8 cellular contexts compared by ENCODE assay signal in the genomic region with DNA sequence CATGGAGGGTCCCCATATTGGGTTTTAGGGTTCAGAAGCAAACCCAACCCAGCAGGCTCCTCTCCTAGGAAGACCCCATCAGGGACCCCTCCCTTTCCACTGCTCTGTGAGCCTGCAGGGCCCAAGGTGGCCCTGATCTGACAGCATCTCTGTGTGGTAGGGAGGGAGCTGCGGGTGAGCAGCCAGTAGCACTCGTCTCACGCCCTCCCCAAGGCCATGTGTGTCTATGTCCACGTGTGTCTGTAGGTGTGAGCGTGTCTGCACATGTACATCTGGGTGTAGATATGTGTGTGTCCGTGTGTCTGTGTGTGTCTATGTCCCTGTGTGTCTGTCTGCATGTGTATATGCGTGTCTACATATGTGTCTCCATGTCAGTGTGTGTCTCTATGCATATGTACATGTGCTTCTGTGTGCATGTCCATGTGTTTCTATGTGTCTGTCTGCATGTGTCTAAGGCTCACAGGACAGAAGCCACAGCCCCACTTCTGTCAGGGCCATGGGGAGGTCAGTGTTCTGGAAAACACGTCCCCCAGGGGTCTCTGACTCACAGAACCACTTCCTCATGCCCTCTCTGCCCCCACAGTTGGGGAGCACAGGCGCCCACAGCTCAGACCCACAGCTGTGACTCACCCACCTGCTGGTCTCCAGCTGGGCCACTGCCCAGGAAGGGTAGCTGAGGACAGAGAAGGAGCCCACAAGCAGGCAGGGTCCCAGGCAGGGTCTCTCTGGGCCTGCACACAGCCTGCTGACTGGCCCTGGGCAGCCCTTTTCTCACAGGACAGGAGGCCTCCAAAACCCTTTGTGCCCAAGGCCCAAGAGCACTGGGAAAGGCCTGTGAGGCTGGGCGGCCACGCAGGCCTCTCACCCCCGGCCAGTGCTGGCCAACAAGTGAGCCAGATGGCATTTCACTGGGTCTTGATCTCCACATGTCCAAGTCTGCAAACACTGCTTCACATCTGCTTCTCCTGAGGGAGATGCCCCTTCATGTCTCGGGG.
A peak's percentile ranks its signal among the peaks of the same experiment; 100 is the strongest.
DNase-seq lines count a peak whose midpoint lies in the region; TF ChIP-seq lines count a peak whose summit lies in the region.

No MANE protein-coding gene starts in this region.

- H3K27me3 Mint-ChIP-seq in Calu3 (ENCODE audit: unreplicated experiment): no peaks in the 10 kb centered on the region
- H3K27me3 Mint-ChIP-seq in osteocyte (ENCODE audit: unreplicated experiment): no peaks in the 10 kb centered on the region

- H3K4me3 Mint-ChIP-seq in Calu3 (ENCODE audit: low read depth, unreplicated experiment): peak overlapping the region; percentile 32
- peak overlapping the region; percentile 2 for H3K4me3 Mint-ChIP-seq in osteocyte (ENCODE audit: unreplicated experiment)

- DNase-seq in Calu3 (peak; percentile 84), NOMO-1 treated with dmso at 0.1 percent for 144 hours (lab: John Stamatoyannopoulos, UW; ENCODE audit: unreplicated experiment) (peak; percentile 35), epithelial cell of proximal tubule (ENCODE audit: low read depth) (peak; percentile 51), osteocyte (ENCODE audit: extremely low spot score, unreplicated experiment) (peak; percentile 91), T-helper 1 cell (no peak), NCI-H345 treated with DMSO at 0.1 percent for 48 hours (lab: John Stamatoyannopoulos, UW; ENCODE audit: unreplicated experiment) (no peak), NAMALWA (ENCODE audit: low spot score) (no peak)
- no peak for DNase-seq in stimulated activated naive CD4-positive, alpha-beta T cell (lab: John Stamatoyannopoulos, UW)

- CTCF ChIA-PET in Calu3 (lab: Charles Lee): interaction anchor here (1.8 to 2.0 kb wide), 2 partner anchors 24 to 25 kb away, joined by 4 read pairs; no protein-coding TSS in a partner anchor

- H3K27ac Mint-ChIP-seq in Calu3 (ENCODE audit: unreplicated experiment): peak overlapping the region; percentile 36
- H3K27ac Mint-ChIP-seq in osteocyte (ENCODE audit: unreplicated experiment): peak overlapping the region; percentile 90

- H3K9me3 Mint-ChIP-seq in Calu3 (ENCODE audit: low read depth, unreplicated experiment) (no peaks in the 10 kb centered on the region), osteocyte (ENCODE audit: unreplicated experiment) (no peaks in the 10 kb centered on the region)

- H3K4me3 ChIP-seq in epithelial cell of proximal tubule (ENCODE audit: low read depth, low read length): no peak overlapping the region

- BruUV-seq in Calu3 (replicated peaks; lab: Mats Ljungman, UMichigan): no TSS peak

- H3K36me3 Mint-ChIP-seq in Calu3 (ENCODE audit: insufficient read depth, unreplicated experiment): peaks cover 12% of the 10 kb centered on the region
- no peaks in the 10 kb centered on the region for H3K36me3 Mint-ChIP-seq in osteocyte (ENCODE audit: unreplicated experiment)

- intact Hi-C loops in Calu3 (cut with micrococcal nuclease; ENCODE audit: unreplicated experiment): no loop called here

- H3K4me1 Mint-ChIP-seq in Calu3 (ENCODE audit: low read depth, unreplicated experiment) (peaks cover 79% of the 10 kb centered on the region), osteocyte (ENCODE audit: unreplicated experiment) (peaks cover 82% of the 10 kb centered on the region)

- TF ChIP-seq CTCF in Calu3 (IDR thresholded peaks at IDR 0.05; ENCODE audit: unreplicated experiment) (no peak), epithelial cell of proximal tubule (conservative IDR thresholded peaks at IDR 0.05; ENCODE audit: low read depth, low read length) (no peak), osteocyte (IDR thresholded peaks at IDR 0.05) (no peak)

Comparison
In these comparisons a context has a peak if more than half of its experiments do, and no peak if none do; other contexts are left out.
1. DNase-seq: peak in Calu3 (single experiment), NOMO-1 treated with dmso at 0.1 percent for 144 hours (single experiment), epithelial cell of proximal tubule (single experiment) and osteocyte (single experiment); none in T-helper 1 cell (0 of 5), NCI-H345 treated with DMSO at 0.1 percent for 48 hours (single experiment), NAMALWA (single experiment) and stimulated activated naive CD4-positive, alpha-beta T cell (0 of 6).